18 cellular contexts compared by ENCODE assay signal in genomic region chr2:160882906-160883305, GRCh38.
DNase-seq lines count a peak whose midpoint lies in the region.
"Had no signal": no experiment of that assay in that cellular context is flagged by ENCODE, and none has a peak within 500 bp of the region (broad histone marks: within the 10 kb centered on the region; RNA-seq: fewer than 3 reads in every experiment).

No MANE protein-coding gene starts in this region.

- no peak overlapping the region for H3K4me2 ChIP-seq in Karpas-422 (ENCODE audit: low read depth, low read length, poor library complexity, severe bottlenecking)
- H3K4me2 ChIP-seq: BLaER1 had no signal

- no peaks in the 10 kb centered on the region for H3K36me3 Mint-ChIP-seq in activated naive CD8-positive, alpha-beta T cell treated with anti-CD3 and anti-CD28 coated beads for 36 hours
- H3K36me3 Mint-ChIP-seq: CD4-positive, CD25-positive, alpha-beta regulatory T cell; CD8-positive, alpha-beta T cell had no signal

- H3K4me3 ChIP-seq in Karpas-422 (ENCODE audit: low read length): no peak overlapping the region
- H3K4me3 ChIP-seq: BLaER1, HAP-1 had no signal

- peak; percentile 12 for DNase-seq in NCI-H82 (lab: John Stamatoyannopoulos, UW)
- no peak for DNase-seq in NCI-H82 treated with DMSO at 0.1 percent for 48 hours (lab: John Stamatoyannopoulos, UW; ENCODE audit: unreplicated experiment)
- no peak for DNase-seq in Karpas-422
- DNase-seq in amniotic epithelial cell (ENCODE audit: low read depth): peak; percentile 72
- DNase-seq in activated naive CD8-positive, alpha-beta T cell treated with anti-CD3 and anti-CD28 coated beads for 36 hours: no peak
- no peak for DNase-seq in NCI-H2171 (lab: John Stamatoyannopoulos, UW)
- DNase-seq: Caco-2; CD4-positive, CD25-positive, alpha-beta regulatory T cell; CD8-positive, alpha-beta T cell; DMS153; DND-41; GOT3; HFFc6 had no signal

- 0 out of 2 replicates have a peak overlapping the region, but pooled peaks have one; percentile 28 for H2AFZ ChIP-seq in Karpas-422 (ENCODE audit: low read length)

- H3K36me3 ChIP-seq in Karpas-422 (ENCODE audit: insufficient read depth, low read length): no peaks in the 10 kb centered on the region; the same call in 1 of the 2 replicates
- H3K36me3 ChIP-seq: BLaER1, HAP-1 had no signal

- H3K4me3 Mint-ChIP-seq in activated naive CD8-positive, alpha-beta T cell treated with anti-CD3 and anti-CD28 coated beads for 36 hours: no peak overlapping the region
- H3K4me3 Mint-ChIP-seq: B cell; CD4-positive, CD25-positive, alpha-beta regulatory T cell; CD8-positive, alpha-beta T cell; HFFc6 had no signal

- no peak overlapping the region for H3K27ac ChIP-seq in Karpas-422 (ENCODE audit: low read length)
- H3K27ac ChIP-seq: 22Rv1, BLaER1, C4-2B had no signal

- H3K4me1 ChIP-seq in Karpas-422 (ENCODE audit: low read length): peaks cover 34% of the 10 kb centered on the region
- H3K4me1 ChIP-seq: BLaER1, Caco-2, HAP-1 had no signal

- no peaks in the 10 kb centered on the region for H3K9me2 ChIP-seq in Karpas-422 (replicated peaks; ENCODE audit: insufficient read depth, low read length)

- no peak overlapping the region for H3K27ac Mint-ChIP-seq in activated naive CD8-positive, alpha-beta T cell treated with anti-CD3 and anti-CD28 coated beads for 36 hours
- H3K27ac Mint-ChIP-seq: B cell; CD4-positive, CD25-positive, alpha-beta regulatory T cell; CD8-positive, alpha-beta T cell; HFFc6 had no signal

- no peaks in the 10 kb centered on the region for H3K27me3 ChIP-seq in Karpas-422 (ENCODE audit: low read length)
- H3K27me3 ChIP-seq: BLaER1 had no signal

- no peaks in the 10 kb centered on the region for H4K20me1 ChIP-seq in Karpas-422 (ENCODE audit: insufficient read depth, low read depth, low read length)
- H4K20me1 ChIP-seq: BLaER1 had no signal

- H3K4me1 Mint-ChIP-seq in activated naive CD8-positive, alpha-beta T cell treated with anti-CD3 and anti-CD28 coated beads for 36 hours: no peaks in the 10 kb centered on the region
- H3K4me1 Mint-ChIP-seq: B cell; CD4-positive, CD25-positive, alpha-beta regulatory T cell had no signal

- H3K9me3 ChIP-seq in Karpas-422 (ENCODE audit: low read length): no peaks in the 10 kb centered on the region
- H3K9me3 ChIP-seq: BLaER1, Caco-2, HAP-1 had no signal

- no peaks in the 10 kb centered on the region for H3K79me2 ChIP-seq in Karpas-422 (ENCODE audit: low read length)

- H3K27me3 Mint-ChIP-seq in activated naive CD8-positive, alpha-beta T cell treated with anti-CD3 and anti-CD28 coated beads for 36 hours: no peaks in the 10 kb centered on the region
- H3K27me3 Mint-ChIP-seq: CD4-positive, CD25-positive, alpha-beta regulatory T cell had no signal

- H3K9ac ChIP-seq in Karpas-422 (ENCODE audit: low read length): no peak overlapping the region
- H3K9ac ChIP-seq: BLaER1 had no signal

- H3K9me3 Mint-ChIP-seq in activated naive CD8-positive, alpha-beta T cell treated with anti-CD3 and anti-CD28 coated beads for 36 hours: no peaks in the 10 kb centered on the region
- H3K9me3 Mint-ChIP-seq: CD8-positive, alpha-beta T cell; HFFc6 had no signal

Comparison
In these comparisons a context has a peak if more than half of its experiments do, and no peak if none do; other contexts are left out.
1. DNase-seq: peak in NCI-H82 (single experiment) and amniotic epithelial cell (single experiment); none in NCI-H82 treated with DMSO at 0.1 percent for 48 hours (single experiment), Karpas-422 (single experiment), activated naive CD8-positive, alpha-beta T cell treated with anti-CD3 and anti-CD28 coated beads for 36 hours (single experiment) and NCI-H2171 (single experiment).